In the genomic region with DNA sequence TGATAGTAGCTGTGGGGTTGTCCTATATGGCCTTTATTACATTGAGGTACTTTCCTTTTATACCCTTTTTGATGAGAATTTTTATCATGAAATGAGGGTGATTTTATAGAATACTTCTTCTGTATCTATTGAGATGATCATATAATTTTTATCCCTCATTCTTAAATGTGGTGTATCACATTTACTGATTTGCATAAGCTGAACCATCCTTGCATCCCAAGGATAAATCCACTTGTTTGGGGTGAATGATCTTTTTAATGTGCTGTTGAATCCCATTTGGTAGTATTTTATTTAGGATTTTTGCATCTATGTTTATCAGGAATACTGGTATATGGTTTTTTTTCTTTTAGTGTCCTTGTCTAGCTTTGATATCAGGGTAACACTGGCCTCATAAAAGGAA, we compare ENCODE assay signal across 1 cellular context.
TF ChIP-seq lines count a peak whose summit lies in the region.

No MANE protein-coding gene starts in this region.

TF ChIP-seq in K562, 482 proteins besides CTCF, POLR2A, EP300 and RAD21 (continued from another document):
- TF ChIP-seq, protein P1, sequence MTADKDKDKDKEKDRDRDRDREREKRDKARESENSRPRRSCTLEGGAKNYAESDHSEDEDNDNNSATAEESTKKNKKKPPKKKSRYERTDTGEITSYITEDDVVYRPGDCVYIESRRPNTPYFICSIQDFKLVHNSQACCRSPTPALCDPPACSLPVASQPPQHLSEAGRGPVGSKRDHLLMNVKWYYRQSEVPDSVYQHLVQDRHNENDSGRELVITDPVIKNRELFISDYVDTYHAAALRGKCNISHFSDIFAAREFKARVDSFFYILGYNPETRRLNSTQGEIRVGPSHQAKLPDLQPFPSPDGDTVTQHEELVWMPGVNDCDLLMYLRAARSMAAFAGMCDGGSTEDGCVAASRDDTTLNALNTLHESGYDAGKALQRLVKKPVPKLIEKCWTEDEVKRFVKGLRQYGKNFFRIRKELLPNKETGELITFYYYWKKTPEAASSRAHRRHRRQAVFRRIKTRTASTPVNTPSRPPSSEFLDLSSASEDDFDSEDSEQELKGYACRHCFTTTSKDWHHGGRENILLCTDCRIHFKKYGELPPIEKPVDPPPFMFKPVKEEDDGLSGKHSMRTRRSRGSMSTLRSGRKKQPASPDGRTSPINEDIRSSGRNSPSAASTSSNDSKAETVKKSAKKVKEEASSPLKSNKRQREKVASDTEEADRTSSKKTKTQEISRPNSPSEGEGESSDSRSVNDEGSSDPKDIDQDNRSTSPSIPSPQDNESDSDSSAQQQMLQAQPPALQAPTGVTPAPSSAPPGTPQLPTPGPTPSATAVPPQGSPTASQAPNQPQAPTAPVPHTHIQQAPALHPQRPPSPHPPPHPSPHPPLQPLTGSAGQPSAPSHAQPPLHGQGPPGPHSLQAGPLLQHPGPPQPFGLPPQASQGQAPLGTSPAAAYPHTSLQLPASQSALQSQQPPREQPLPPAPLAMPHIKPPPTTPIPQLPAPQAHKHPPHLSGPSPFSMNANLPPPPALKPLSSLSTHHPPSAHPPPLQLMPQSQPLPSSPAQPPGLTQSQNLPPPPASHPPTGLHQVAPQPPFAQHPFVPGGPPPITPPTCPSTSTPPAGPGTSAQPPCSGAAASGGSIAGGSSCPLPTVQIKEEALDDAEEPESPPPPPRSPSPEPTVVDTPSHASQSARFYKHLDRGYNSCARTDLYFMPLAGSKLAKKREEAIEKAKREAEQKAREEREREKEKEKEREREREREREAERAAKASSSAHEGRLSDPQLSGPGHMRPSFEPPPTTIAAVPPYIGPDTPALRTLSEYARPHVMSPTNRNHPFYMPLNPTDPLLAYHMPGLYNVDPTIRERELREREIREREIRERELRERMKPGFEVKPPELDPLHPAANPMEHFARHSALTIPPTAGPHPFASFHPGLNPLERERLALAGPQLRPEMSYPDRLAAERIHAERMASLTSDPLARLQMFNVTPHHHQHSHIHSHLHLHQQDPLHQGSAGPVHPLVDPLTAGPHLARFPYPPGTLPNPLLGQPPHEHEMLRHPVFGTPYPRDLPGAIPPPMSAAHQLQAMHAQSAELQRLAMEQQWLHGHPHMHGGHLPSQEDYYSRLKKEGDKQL (CRISPR knock-in tag; IDR thresholded peaks at IDR 0.05; ENCODE audit: borderline replicate concordance), result no peak
TF ChIP-seq in K562: peak in this region for 2.
